In genomic region chr14:87186745-87187144, GRCh38 we compare ENCODE assay signal across 1 cellular context.
TF ChIP-seq lines count a peak whose summit lies in the region.

No MANE protein-coding gene starts in this region.

TF ChIP-seq in WTC11, 78 proteins besides CTCF, POLR2A, EP300 and RAD21 (continued from another document):
- TF ChIP-seq ELF4 (CRISPR knock-in tag; IDR thresholded peaks at IDR 0.05; ENCODE audit: low read depth) (no peak), TP53 (CRISPR knock-in tag; IDR thresholded peaks at IDR 0.05) (no peak)
- TF ChIP-seq, protein P1, sequence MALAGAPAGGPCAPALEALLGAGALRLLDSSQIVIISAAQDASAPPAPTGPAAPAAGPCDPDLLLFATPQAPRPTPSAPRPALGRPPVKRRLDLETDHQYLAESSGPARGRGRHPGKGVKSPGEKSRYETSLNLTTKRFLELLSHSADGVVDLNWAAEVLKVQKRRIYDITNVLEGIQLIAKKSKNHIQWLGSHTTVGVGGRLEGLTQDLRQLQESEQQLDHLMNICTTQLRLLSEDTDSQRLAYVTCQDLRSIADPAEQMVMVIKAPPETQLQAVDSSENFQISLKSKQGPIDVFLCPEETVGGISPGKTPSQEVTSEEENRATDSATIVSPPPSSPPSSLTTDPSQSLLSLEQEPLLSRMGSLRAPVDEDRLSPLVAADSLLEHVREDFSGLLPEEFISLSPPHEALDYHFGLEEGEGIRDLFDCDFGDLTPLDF (CRISPR knock-in tag; IDR thresholded peaks at IDR 0.05), result no peak
